ENCODE assay signal across 8 cellular contexts in genomic region chr12:27524839-27525238, GRCh38. TPM values are rescaled to one million over a fixed set of nuclear protein-coding genes. Genes with fewer than 3 reads are reported as not detected.
A peak's percentile ranks its signal among the peaks of the same experiment; 100 is the strongest.
DNase-seq lines count a peak whose midpoint lies in the region; ATAC-seq and TF ChIP-seq lines count a peak whose summit lies in the region.

No MANE protein-coding gene starts in this region.

- ATAC-seq in activated CD4-positive, alpha-beta T cell treated with anti-CD3 and anti-CD28 coated beads for 36 hours: no peak
- no peak for ATAC-seq in T-helper 17 cell
- no peak for ATAC-seq in foreskin keratinocyte
- ATAC-seq in psoas muscle: peak in 1 of 4 donors; percentile 18
- no peak for ATAC-seq in GM18907 (IDR thresholded peaks at IDR 0.05; ENCODE audit: unreplicated experiment)
- no peak for ATAC-seq in HG03460 (IDR thresholded peaks at IDR 0.05; ENCODE audit: unreplicated experiment)

- CTCF ChIA-PET in activated CD4-positive, alpha-beta T cell treated with anti-CD3 and anti-CD28 coated beads for 36 hours (lab: Charles Lee): interaction anchor here (0.7 to 1.2 kb wide), 4 partner anchors 10 to 509 kb away, joined by 3 to 5 read pairs (median 3); no protein-coding TSS in a partner anchor

- H3K36me3 Mint-ChIP-seq in activated CD4-positive, alpha-beta T cell treated with anti-CD3 and anti-CD28 coated beads for 36 hours (ENCODE audit: low read depth): no peaks in the 10 kb centered on the region
- H3K36me3 Mint-ChIP-seq in T-helper 17 cell (ENCODE audit: low read depth): no peaks in the 10 kb centered on the region

- H3K27ac Mint-ChIP-seq in activated CD4-positive, alpha-beta T cell treated with anti-CD3 and anti-CD28 coated beads for 36 hours: peak overlapping the region; percentile 49
- H3K27ac Mint-ChIP-seq in T-helper 17 cell: no peak overlapping the region

- H3K9me3 ChIP-seq in T-helper 17 cell (ENCODE audit: control insufficient read depth, low read length, poor library complexity, severe bottlenecking) (no peaks in the 10 kb centered on the region), psoas muscle (no peaks in the 10 kb centered on the region)

- no peaks in the 10 kb centered on the region for H3K27me3 ChIP-seq in foreskin keratinocyte
- H3K27me3 ChIP-seq in psoas muscle (ENCODE audit: insufficient read depth in 3 of 3, low read length in 2 of 3): no peaks in the 10 kb centered on the region

- TF ChIP-seq CTCF in foreskin keratinocyte (conservative IDR thresholded peaks at IDR 0.05) (peak; percentile 41), psoas muscle (IDR thresholded peaks at IDR 0.05) (no peak)

- peak overlapping the region; percentile 94 for H3K4me3 ChIP-seq in psoas muscle

- peak overlapping the region; percentile 91 for H3K4me3 Mint-ChIP-seq in activated CD4-positive, alpha-beta T cell treated with anti-CD3 and anti-CD28 coated beads for 36 hours
- peak overlapping the region; percentile 95 for H3K4me3 Mint-ChIP-seq in T-helper 17 cell

- intact Hi-C loops in activated CD4-positive, alpha-beta T cell treated with anti-CD3 and anti-CD28 coated beads for 36 hours (cut with DNase I, micrococcal nuclease): loop anchor here (1.0 to 5.0 kb wide), 9 partner anchors 9 to 503 kb away; partner anchors contain the start of genes MRPS35 (in 2 of the 2), BMAL2 (in 1 of the 2) and MED21 (in 1 of the 2)
- intact Hi-C loops in psoas muscle (cut with DNase I): loop anchor here (5.0 to 10.0 kb wide), 4 partner anchors 37 to 127 kb away; no protein-coding TSS in a partner anchor

- peaks cover 23% of the 10 kb centered on the region for H3K4me1 ChIP-seq in foreskin keratinocyte
- peaks cover 8% of the 10 kb centered on the region for H3K4me1 ChIP-seq in psoas muscle

- POLR2A ChIA-PET in activated CD4-positive, alpha-beta T cell treated with anti-CD3 and anti-CD28 coated beads for 36 hours (lab: Charles Lee): no interaction called here

- H3K36me3 ChIP-seq in psoas muscle (ENCODE audit: insufficient read depth in 1 of 2, low read depth in 1 of 2): no peaks in the 10 kb centered on the region

- 1 to 2% (median 1%) methylated on average over 9 of the region's 9 CpGs for WGBS in psoas muscle, 3 donors

- H3K4me1 Mint-ChIP-seq in activated CD4-positive, alpha-beta T cell treated with anti-CD3 and anti-CD28 coated beads for 36 hours: peaks cover 19% of the 10 kb centered on the region
- peaks cover 12% of the 10 kb centered on the region for H3K4me1 Mint-ChIP-seq in T-helper 17 cell

- no peak for DNase-seq in activated CD4-positive, alpha-beta T cell treated with anti-CD3 and anti-CD28 coated beads for 36 hours
- no peak for DNase-seq in activated CD4-positive, alpha-beta T cell treated with anti-CD3 and anti-CD28 coated beads, Interleukin-2, amount 50 U/mL, for 48 hours
- no peak for DNase-seq in T-helper 17 cell
- DNase-seq in foreskin keratinocyte: peak in 1 of 2 donors; percentile 35
- DNase-seq in psoas muscle: no peak
- no peak for DNase-seq in mesenteric fat pad (ENCODE audit: low spot score)

- H3K27ac ChIP-seq in foreskin keratinocyte (peak overlapping the region; percentile 87), psoas muscle (peak overlapping the region; percentile 94)

- H3K27me3 Mint-ChIP-seq in activated CD4-positive, alpha-beta T cell treated with anti-CD3 and anti-CD28 coated beads for 36 hours: peaks cover 12% of the 10 kb centered on the region
- H3K27me3 Mint-ChIP-seq in T-helper 17 cell: peaks cover 17% of the 10 kb centered on the region

- H3K9me3 Mint-ChIP-seq in activated CD4-positive, alpha-beta T cell treated with anti-CD3 and anti-CD28 coated beads for 36 hours (ENCODE audit: low read depth): no peaks in the 10 kb centered on the region

RNA-seq across cellular contexts. Expression of gene PPFIBP1, which starts 0.8 kb away (rescaled TPM):
- 10 to 100 TPM; 14.9 to 15.6 TPM for total RNA-seq in activated CD4-positive, alpha-beta T cell treated with anti-CD3 and anti-CD28 coated beads for 36 hours
- total RNA-seq in T-helper 17 cell (1 to 10 TPM; 2.1 to 4.1 TPM), foreskin keratinocyte (92.1 and 105 TPM in 2 replicates), psoas muscle (10 to 100 TPM; 28.3 to 63.1 (median 29.6) TPM), mesenteric fat pad (76.9 TPM)
- polyA plus RNA-seq in foreskin keratinocyte (12.6 and 14.2 TPM in 2 replicates), psoas muscle (10 to 100 TPM in 1 of 3 donors, 1 to 10 TPM in 2; 5.9 to 11.2 (median 6.3) TPM)
